Comparison of ENCODE assay signal across 1 cellular context in the genomic region with DNA sequence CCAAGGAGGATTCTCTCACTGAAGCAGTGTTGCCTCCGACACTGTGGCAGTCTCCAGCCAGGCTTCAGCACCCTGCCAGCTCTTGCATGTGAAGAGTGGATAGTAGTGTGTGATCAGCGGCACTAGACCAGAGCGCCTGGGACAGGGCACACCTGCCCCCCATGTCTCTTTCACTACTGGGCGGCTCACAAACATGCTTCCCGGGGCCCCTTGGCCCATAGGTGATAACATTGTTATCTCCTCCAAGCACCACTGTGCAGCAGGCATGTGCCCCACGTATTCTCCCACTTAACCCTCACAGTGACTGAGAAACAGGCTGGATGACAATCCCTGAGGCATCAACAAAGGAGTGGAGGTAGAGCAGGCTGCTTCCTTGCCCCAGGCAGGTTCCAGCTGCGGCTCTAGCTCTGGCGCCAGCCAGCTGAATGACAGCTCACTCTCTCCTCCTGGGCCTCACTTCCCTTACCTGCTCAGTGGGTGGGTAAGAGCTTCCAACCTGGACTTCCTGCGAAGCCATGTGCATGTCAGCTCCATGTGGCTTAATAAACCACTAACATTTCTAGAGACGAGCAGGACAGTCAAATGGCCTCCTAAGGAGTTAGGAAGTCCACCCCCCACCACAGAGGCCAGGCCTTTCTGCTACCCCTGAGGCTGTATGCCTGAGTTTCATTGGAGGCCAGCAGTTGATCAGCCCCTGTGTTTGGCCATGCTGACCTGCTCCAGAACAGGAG.
TF ChIP-seq lines count a peak whose summit lies in the region.

No MANE protein-coding gene starts in this region.

TF ChIP-seq in IMR-90, 13 proteins besides CTCF, POLR2A, EP300 and RAD21 (continued from another document):
- no peak for TF ChIP-seq SMC3 (IDR thresholded peaks at IDR 0.05; ENCODE audit: low read depth, low read length)
